8 cellular contexts compared by ENCODE assay signal in genomic region chr19:40424637-40425449, GRCh38. TPM values are rescaled to one million over a fixed set of nuclear protein-coding genes. Genes with fewer than 3 reads are reported as not detected.
DNase-seq lines count a peak whose midpoint lies in the region; ATAC-seq, FAIRE-seq and TF ChIP-seq lines count a peak whose summit lies in the region.

No MANE protein-coding gene starts in this region.

- POLR2A ChIA-PET in GM12878 (lab: Charles Lee) = interaction anchor here (0.7 to 5.5 kb wide), 8 partner anchors 9 to 68 kb away, joined by 3 to 55 read pairs (median 4); partner anchors contain the start of gene SERTAD3

- H4K20me1 ChIP-seq in GM12878 (ENCODE audit: control insufficient read depth, insufficient read depth) = no peaks in the 10 kb centered on the region

- no peaks in the 10 kb centered on the region for H3K27me3 ChIP-seq in GM12878 (replicated peaks in 1 of 2; ENCODE audit: control insufficient read depth in 2 of 2, insufficient read depth in 2 of 2, low read length in 1 of 2)
- H3K27me3 ChIP-seq in stomach smooth muscle (ENCODE audit: control insufficient read depth in 1 of 2, insufficient read depth in 2 of 2, low read length in 2 of 2) = no peaks in the 10 kb centered on the region

- H2AFZ ChIP-seq in GM12878 (ENCODE audit: control insufficient read depth, low read depth, low read length) = peak overlapping the region; percentile 49

- CTCF ChIA-PET in GM12878 (lab: Yijun Ruan, JAX) = interaction anchor here (1.1 to 7.1 kb wide), 8 partner anchors 10 to 181 kb away, joined by 3 to 67 read pairs (median 6); partner anchors contain the start of gene BLVRB

- intact Hi-C loops in GM12878 (cut with micrococcal nuclease; ENCODE audit: unreplicated experiment) = loop anchor here (1.0 kb wide), 1 partner anchor 19 kb away; the partner anchor contains the start of gene SERTAD3

- TF ChIP-seq POLR2A in GM12878 (IDR thresholded peaks at IDR 0.05; ENCODE audit: low read depth, low read length) = no peak

- ATAC-seq in GM12878 (no peak), HG03095 (IDR thresholded peaks at IDR 0.05; ENCODE audit: unreplicated experiment) (no peak), HG02885 (IDR thresholded peaks at IDR 0.05; ENCODE audit: poor library complexity, unreplicated experiment) (no peak)

- H3K9me3 ChIP-seq in GM12878 (replicated peaks; ENCODE audit: control insufficient read depth, insufficient read depth, low read length) (no peaks in the 10 kb centered on the region), stomach smooth muscle (ENCODE audit: control insufficient read depth in 2 of 2, low read length in 2 of 2) (no peaks in the 10 kb centered on the region)

- H3K9ac ChIP-seq in GM12878 (ENCODE audit: control insufficient read depth, insufficient read depth, low read length) (peak overlapping the region; percentile 74), stomach smooth muscle (ENCODE audit: low read length in 2 of 2) (peak overlapping the region; percentile 94 to 95)

- SMC1A ChIA-PET in GM12878 (lab: Charles Lee; ENCODE audit: uncharacterized antibody, unreplicated experiment) = interaction anchor here (1.0 to 1.6 kb wide), 4 partner anchors 9 to 19 kb away, joined by 3 to 6 read pairs (median 6); partner anchors contain the start of gene SERTAD3

- TF ChIP-seq CTCF in GM12878 (IDR thresholded peaks at IDR 0.05 in 2 of 3, conservative IDR thresholded peaks at IDR 0.05 in 1 of 3; ENCODE audit: control insufficient read depth in 2 of 3, extremely low read depth in 1 of 3, insufficient read depth in 1 of 3, low read depth in 3 of 3, low read length in 3 of 3) = no peak

- WGBS in GM12878 (ENCODE audit: insufficient coverage, insufficient replicate concordance, low lambda C conversion rate, missing lambda C conversion rate) = 2% methylated on average over 26 of the region's 28 CpGs

- no peaks in the 10 kb centered on the region for H3K4me1 ChIP-seq in GM12878 (ENCODE audit: control insufficient read depth, insufficient read depth, low read length)
- peaks cover 39% of the 10 kb centered on the region for H3K4me1 ChIP-seq in stomach smooth muscle (ENCODE audit: control insufficient read depth, insufficient read depth, low read length)

- FAIRE-seq in GM12878 (lab: Jason Lieb, UNC) = peak; percentile 84

- in situ Hi-C loops in GM12878 (cut with MboI) = no loop called here

- DNase-seq in DMS 273 treated with DMSO at 0.1 percent for 48 hours (lab: John Stamatoyannopoulos, UW) (peak; percentile 24), GM12878 (ENCODE audit: low read depth, low spot score) (no peak), kidney tubule cell (ENCODE audit: low spot score) (peak; percentile 26), NCI-H526 treated with DMSO at 0.1 percent for 48 hours (lab: John Stamatoyannopoulos, UW) (no peak)
- no peak for DNase-seq in Jurkat, Clone E6-1 (ENCODE audit: low read depth, low spot score)

- no peak for TF ChIP-seq RAD21 in GM12878 (IDR thresholded peaks at IDR 0.05; ENCODE audit: insufficient read depth, low read depth, low read length)

- no peak for TF ChIP-seq EP300 in GM12878 (IDR thresholded peaks at IDR 0.05; ENCODE audit: borderline replicate concordance in 1 of 2, control insufficient read depth in 1 of 2, low read depth in 2 of 2, low read length in 2 of 2)

- H3K4me3 ChIP-seq in Jurkat, Clone E6-1 (ENCODE audit: low read length) = peak overlapping the region; percentile 73
- H3K4me3 ChIP-seq in GM12878 (peak overlapping the region; percentile 97), stomach smooth muscle (ENCODE audit: low read length in 2 of 2) (peak overlapping the region; percentile 93 to 95)

- peaks cover 27% of the 10 kb centered on the region for H3K79me2 ChIP-seq in GM12878 (ENCODE audit: control insufficient read depth, insufficient read depth, low read length)

- peak overlapping the region; percentile 75 for H3K4me2 ChIP-seq in GM12878 (ENCODE audit: control insufficient read depth, insufficient read depth)

- peak overlapping the region; percentile 84 for H3K27ac ChIP-seq in GM12878 (ENCODE audit: control insufficient read depth, insufficient read depth)
- peak overlapping the region; percentile 97 for H3K27ac ChIP-seq in stomach smooth muscle (ENCODE audit: low read length)

- RAD21 ChIA-PET in GM12878 (lab: Charles Lee; ENCODE audit: unreplicated experiment) = interaction anchor here (0.7 to 1.8 kb wide), 5 partner anchors 11 to 120 kb away, joined by 3 to 9 read pairs (median 4); partner anchors contain the start of genes PLD3 and SERTAD3

- BruUV-seq in GM12878 (replicated peaks; lab: Mats Ljungman, UMichigan) = no TSS peak

- H3K36me3 ChIP-seq in GM12878 (ENCODE audit: control insufficient read depth in 2 of 2, insufficient read depth in 2 of 2, low read length in 1 of 2) (peaks cover 0 to 6% of the 10 kb centered on the region in 2 experiments; a peak in 2 of 4 replicates), stomach smooth muscle (ENCODE audit: control insufficient read depth in 2 of 2, insufficient read depth in 2 of 2, low read length in 2 of 2) (peaks cover 9 to 13% of the 10 kb centered on the region in 2 donors)

RNA-seq across cellular contexts. Expression of gene SERTAD1, which starts 0.9 kb away (rescaled TPM):
- polyA plus RNA-seq in Jurkat, Clone E6-1 (2012; ENCODE audit: insufficient read depth, insufficient read length) = 2.6 TPM
- 3.5 and 3.7 TPM in 2 replicates for total RNA-seq in GM12878 (2013; cell fraction: nucleolus; rRNA removed)
- total RNA-seq in GM12878 (2014; rRNA removed) (12.2 and 12.9 TPM in 2 replicates), GM12878 (2014; rRNA removed; fragmentation: Illumina TruSeq; extraction: Trizol) (4.0 and 4.5 TPM in 2 replicates), GM12878 (2021) (10.4 and 10.7 TPM in 2 replicates)
- 4.4 TPM for polyA plus RNA-seq in GM12878 (2011; ENCODE audit: low read depth)
- polyA plus RNA-seq in GM12878 (2011; rRNA removed) (3.8 and 6.5 TPM in 2 replicates), GM12878 (2014; fragmentation: Illumina TruSeq; extraction: Trizol) (0.89 and 2.6 TPM in 2 replicates), GM12878 (2014; fragmentation: Nextera tagmentation; extraction: Ambion mirVana) (1 to 10 TPM in 1 of 2 experiments, under 1 TPM in 1; 0.23 to 1.6 TPM), GM12878 (2014; rRNA removed) (9.5 and 12.9 TPM in 2 replicates), GM12878 (2016; fragmentation: Nextera tagmentation; extraction: Ambion mirVana) (10 to 100 TPM; 12.5 to 14.2 TPM)
- polyA plus RNA-seq in GM12878 (2011; cell fraction: cytosol; rRNA removed) = 9.8 and 14.0 TPM in 2 replicates
- 9.6 and 11.2 TPM in 2 replicates for polyA plus RNA-seq in GM12878 (2011; cell fraction: nucleus; rRNA removed)
- 8.4 and 12.0 TPM in 2 replicates for polyA plus RNA-seq in GM12878 (2012)
- 1.9 and 4.7 TPM in 2 replicates for polyA minus RNA-seq in GM12878 (2011; rRNA and poly(A)+ RNA removed)
- 2.4 TPM in 2 replicates for polyA minus RNA-seq in GM12878 (2011; cell fraction: cytosol; rRNA and poly(A)+ RNA removed)
- polyA minus RNA-seq in GM12878 (2011; cell fraction: nucleus; rRNA and poly(A)+ RNA removed) = 3.4 and 5.7 TPM in 2 replicates

RNA-seq across cellular contexts. Expression of gene PRX, which starts 11.7 kb away (rescaled TPM):
- 3.0 TPM for polyA plus RNA-seq in Jurkat, Clone E6-1 (2012; ENCODE audit: insufficient read depth, insufficient read length)
- total RNA-seq in GM12878 (2013; cell fraction: nucleolus; rRNA removed) = 1.8 TPM in 2 replicates
- total RNA-seq in GM12878 (2014; rRNA removed) (0.98 and 1.1 TPM in 2 replicates), GM12878 (2014; rRNA removed; fragmentation: Illumina TruSeq; extraction: Trizol) (0.54 and 0.69 TPM in 2 replicates), GM12878 (2021) (1.2 and 1.3 TPM in 2 replicates)
- polyA plus RNA-seq in GM12878 (2011; ENCODE audit: low read depth) = 0.51 TPM
- polyA plus RNA-seq in GM12878 (2011; rRNA removed) (0.45 and 0.71 TPM in 2 replicates), GM12878 (2014; fragmentation: Illumina TruSeq; extraction: Trizol) (0.27 and 0.50 TPM in 2 replicates), GM12878 (2014; fragmentation: Nextera tagmentation; extraction: Ambion mirVana) (under 1 TPM in 1 of 2 experiments, not detected in 1; 0.02 TPM), GM12878 (2014; rRNA removed) (1.1 and 1.4 TPM in 2 replicates), GM12878 (2016; fragmentation: Nextera tagmentation; extraction: Ambion mirVana) (under 1 TPM; 0.12 to 0.29 TPM)
- 0.88 and 0.97 TPM in 2 replicates for polyA plus RNA-seq in GM12878 (2011; cell fraction: cytosol; rRNA removed)
- polyA plus RNA-seq in GM12878 (2011; cell fraction: nucleus; rRNA removed) = 0.78 and 1.2 TPM in 2 replicates
- 1.2 and 1.3 TPM in 2 replicates for polyA plus RNA-seq in GM12878 (2012)
- polyA minus RNA-seq in GM12878 (2011; rRNA and poly(A)+ RNA removed) = 0.22 and 1.0 TPM in 2 replicates
- polyA minus RNA-seq in GM12878 (2011; cell fraction: cytosol; rRNA and poly(A)+ RNA removed) = 0.27 TPM in 1 of 2 replicates, not detected in the other
- 0.24 and 0.38 TPM in 2 replicates for polyA minus RNA-seq in GM12878 (2011; cell fraction: nucleus; rRNA and poly(A)+ RNA removed)

RNA-seq across cellular contexts. Expression of gene SERTAD3, which starts 19.3 kb away (rescaled TPM):
- polyA plus RNA-seq in Jurkat, Clone E6-1 (2012; ENCODE audit: insufficient read depth, insufficient read length) = 7.3 TPM
- 6.7 and 7.3 TPM in 2 replicates for total RNA-seq in GM12878 (2013; cell fraction: nucleolus; rRNA removed)
- total RNA-seq in GM12878 (2014; rRNA removed) (14.4 and 16.7 TPM in 2 replicates), GM12878 (2014; rRNA removed; fragmentation: Illumina TruSeq; extraction: Trizol) (12.4 and 13.6 TPM in 2 replicates), GM12878 (2021) (19.3 and 22.4 TPM in 2 replicates)
- 7.0 TPM for polyA plus RNA-seq in GM12878 (2011; ENCODE audit: low read depth)
- polyA plus RNA-seq in GM12878 (2011; rRNA removed) (10.0 and 12.9 TPM in 2 replicates), GM12878 (2014; fragmentation: Illumina TruSeq; extraction: Trizol) (7.4 and 9.5 TPM in 2 replicates), GM12878 (2014; fragmentation: Nextera tagmentation; extraction: Ambion mirVana) (1 to 10 TPM; 4.2 to 8.4 TPM), GM12878 (2014; rRNA removed) (13.8 and 16.2 TPM in 2 replicates), GM12878 (2016; fragmentation: Nextera tagmentation; extraction: Ambion mirVana) (10 to 100 TPM; 13.9 to 17.4 TPM)
- 12.1 and 13.4 TPM in 2 replicates for polyA plus RNA-seq in GM12878 (2011; cell fraction: cytosol; rRNA removed)
- 10.8 and 11.0 TPM in 2 replicates for polyA plus RNA-seq in GM12878 (2011; cell fraction: nucleus; rRNA removed)
- 11.3 TPM in 2 replicates for polyA plus RNA-seq in GM12878 (2012)
- polyA minus RNA-seq in GM12878 (2011; rRNA and poly(A)+ RNA removed) = 11.6 and 22.9 TPM in 2 replicates
- 12.4 and 13.5 TPM in 2 replicates for polyA minus RNA-seq in GM12878 (2011; cell fraction: cytosol; rRNA and poly(A)+ RNA removed)
- polyA minus RNA-seq in GM12878 (2011; cell fraction: nucleus; rRNA and poly(A)+ RNA removed) = 4.2 and 7.0 TPM in 2 replicates

RNA-seq across cellular contexts. Expression of gene HIPK4, which starts 34.9 kb away (rescaled TPM):
- not detected for polyA plus RNA-seq in Jurkat, Clone E6-1 (2012; ENCODE audit: insufficient read depth, insufficient read length)
- not detected in 2 replicates for total RNA-seq in GM12878 (2013; cell fraction: nucleolus; rRNA removed)
- total RNA-seq in GM12878 (2014; rRNA removed) (not detected in 2 replicates), GM12878 (2014; rRNA removed; fragmentation: Illumina TruSeq; extraction: Trizol) (not detected in 2 replicates), GM12878 (2021) (0.13 TPM in 1 of 2 replicates, not detected in the other)
- polyA plus RNA-seq in GM12878 (2011; ENCODE audit: low read depth) = not detected
- polyA plus RNA-seq in GM12878 (2011; rRNA removed) (not detected in 2 replicates), GM12878 (2014; fragmentation: Illumina TruSeq; extraction: Trizol) (not detected in 2 replicates), GM12878 (2014; fragmentation: Nextera tagmentation; extraction: Ambion mirVana) (not detected), GM12878 (2014; rRNA removed) (not detected in 2 replicates), GM12878 (2016; fragmentation: Nextera tagmentation; extraction: Ambion mirVana) (under 1 TPM; 0.07 to 0.08 TPM)
- polyA plus RNA-seq in GM12878 (2011; cell fraction: cytosol; rRNA removed) = not detected in 2 replicates
- polyA plus RNA-seq in GM12878 (2011; cell fraction: nucleus; rRNA removed) = not detected in 2 replicates
- polyA plus RNA-seq in GM12878 (2012) = 0.04 and 0.05 TPM in 2 replicates
- not detected in 2 replicates for polyA minus RNA-seq in GM12878 (2011; rRNA and poly(A)+ RNA removed)
- polyA minus RNA-seq in GM12878 (2011; cell fraction: cytosol; rRNA and poly(A)+ RNA removed) = not detected in 2 replicates
- polyA minus RNA-seq in GM12878 (2011; cell fraction: nucleus; rRNA and poly(A)+ RNA removed) = not detected in 2 replicates

RNA-seq across cellular contexts. Expression of gene BLVRB, which starts 40.7 kb away (rescaled TPM):
- 26.5 TPM for polyA plus RNA-seq in Jurkat, Clone E6-1 (2012; ENCODE audit: insufficient read depth, insufficient read length)
- 4.3 and 4.8 TPM in 2 replicates for total RNA-seq in GM12878 (2013; cell fraction: nucleolus; rRNA removed)
- total RNA-seq in GM12878 (2014; rRNA removed) (47.5 and 48.3 TPM in 2 replicates), GM12878 (2014; rRNA removed; fragmentation: Illumina TruSeq; extraction: Trizol) (21.2 and 21.7 TPM in 2 replicates), GM12878 (2021) (30.0 and 31.6 TPM in 2 replicates)
- polyA plus RNA-seq in GM12878 (2011; ENCODE audit: low read depth) = 11.0 TPM
- polyA plus RNA-seq in GM12878 (2011; rRNA removed) (10.9 and 23.9 TPM in 2 replicates), GM12878 (2014; fragmentation: Illumina TruSeq; extraction: Trizol) (2.5 and 11.3 TPM in 2 replicates), GM12878 (2014; fragmentation: Nextera tagmentation; extraction: Ambion mirVana) (10 to 100 TPM in 1 of 2 experiments, 1 to 10 TPM in 1; 6.3 to 16.3 TPM), GM12878 (2014; rRNA removed) (53.3 and 58.1 TPM in 2 replicates), GM12878 (2016; fragmentation: Nextera tagmentation; extraction: Ambion mirVana) (10 to 100 TPM; 38.9 to 42.7 TPM)
- 56.6 and 61.9 TPM in 2 replicates for polyA plus RNA-seq in GM12878 (2011; cell fraction: cytosol; rRNA removed)
- polyA plus RNA-seq in GM12878 (2011; cell fraction: nucleus; rRNA removed) = 23.4 and 36.2 TPM in 2 replicates
- 30.3 and 49.5 TPM in 2 replicates for polyA plus RNA-seq in GM12878 (2012)
- 14.0 and 17.2 TPM in 2 replicates for polyA minus RNA-seq in GM12878 (2011; rRNA and poly(A)+ RNA removed)
- polyA minus RNA-seq in GM12878 (2011; cell fraction: cytosol; rRNA and poly(A)+ RNA removed) = 44.1 and 48.3 TPM in 2 replicates
- 5.6 and 10.3 TPM in 2 replicates for polyA minus RNA-seq in GM12878 (2011; cell fraction: nucleus; rRNA and poly(A)+ RNA removed)

Comparison
In these comparisons a context has a peak if more than half of its experiments do, and no peak if none do; other contexts are left out.
1. DNase-seq: peak in DMS 273 treated with DMSO at 0.1 percent for 48 hours (single experiment) and kidney tubule cell (single experiment); none in Jurkat, Clone E6-1 (single experiment), GM12878 (single experiment) and NCI-H526 treated with DMSO at 0.1 percent for 48 hours (single experiment).
2. Peak in every context shown above with its lines, with median percentiles within 50 percentile points of each other: H3K4me3 ChIP-seq.